24 cellular contexts compared by ENCODE assay signal in genomic region chr11:14082338-14082737, GRCh38.
DNase-seq lines count a peak whose midpoint lies in the region; ATAC-seq and TF ChIP-seq lines count a peak whose summit lies in the region.
"Had no signal": no experiment of that assay in that cellular context is flagged by ENCODE, and none has a peak within 500 bp of the region (broad histone marks: within the 10 kb centered on the region; RNA-seq: fewer than 3 reads in every experiment).

No MANE protein-coding gene starts in this region.

- intact Hi-C loops in left ventricle myocardium inferior (cut with micrococcal nuclease): no loop called here
- intact Hi-C loops in sigmoid colon (cut with DNase I): no loop called here

- no peak for TF ChIP-seq EP300 in sigmoid colon (IDR thresholded peaks at IDR 0.05)

- DNase-seq in AG20443 (ENCODE audit: low spot score) (peak; percentile 16), adipocyte (ENCODE audit: low read depth) (no peak), left ventricle myocardium inferior (no peak), sigmoid colon (no peak), iPS-NIHi7 (ENCODE audit: extremely low spot score) (no peak)
- no peak for DNase-seq in activated CD4-positive, alpha-beta T cell treated with anti-CD3 and anti-CD28 coated beads for 4 hours
- DNase-seq: activated CD4-positive, CD25-positive, alpha-beta regulatory T cell; activated CD8-positive, alpha-beta T cell treated with anti-CD3 and anti-CD28 coated beads for 36 hours; activated naive CD4-positive, alpha-beta T cell treated with anti-CD3 and anti-CD28 coated beads, Interleukin-2, amount 10 ng/mL, durations not matched to agents 7 days and 5 days; activated T-cell treated with anti-CD3 and anti-CD28 coated beads, Interleukin-2, amount 50 U/mL, for 24 hours; C1 segment of cervical spinal cord; left colon; NCI-H2171 treated with DMSO at 0.1 percent for 48 hours; PC-3; SK-N-SH; stimulated activated naive CD4-positive, alpha-beta T cell treated with Interleukin-2 at 50 U/mL for 16 hours; T-helper 9 cell; trophoblast cell had no signal

- peak overlapping the region; percentile 11 for H3K4me3 ChIP-seq in adipocyte (ENCODE audit: low read length)
- H3K4me3 ChIP-seq in left ventricle myocardium inferior: no peak overlapping the region
- no peak overlapping the region for H3K4me3 ChIP-seq in sigmoid colon
- H3K4me3 ChIP-seq: A549, coronary artery, GM23338 had no signal

- no peak for TF ChIP-seq POLR2A in sigmoid colon (IDR thresholded peaks at IDR 0.05)

- H3K27me3 ChIP-seq in adipocyte (replicated peaks; ENCODE audit: control insufficient read depth, insufficient read depth, low read length) (no peaks in the 10 kb centered on the region), left ventricle myocardium inferior (ENCODE audit: low read depth) (peaks cover 49% of the 10 kb centered on the region), sigmoid colon (no peaks in the 10 kb centered on the region)

- H3K27ac ChIP-seq in left ventricle myocardium inferior (replicated peaks): peak overlapping the region; percentile 60
- peak overlapping the region; percentile 0 to 44 (median 39) for H3K27ac ChIP-seq in sigmoid colon
- H3K27ac ChIP-seq: A549, foreskin keratinocyte had no signal

- H3K9ac ChIP-seq in adipocyte (ENCODE audit: low read length): peak overlapping the region; percentile 21
- H3K9ac ChIP-seq: SK-N-SH had no signal

- no peak for TF ChIP-seq CTCF in left ventricle myocardium inferior (IDR thresholded peaks at IDR 0.05; ENCODE audit: borderline replicate concordance)
- no peak for TF ChIP-seq CTCF in sigmoid colon (IDR thresholded peaks at IDR 0.05)

- 60 to 63% methylated on average over 5 of the region's 5 CpGs for WGBS in sigmoid colon, 2 donors

- H3K36me3 ChIP-seq in adipocyte (ENCODE audit: control insufficient read depth, insufficient read depth, low read length, severe bottlenecking): peaks cover 15% of the 10 kb centered on the region
- no peaks in the 10 kb centered on the region for H3K36me3 ChIP-seq in left ventricle myocardium inferior
- H3K36me3 ChIP-seq in sigmoid colon: no peaks in the 10 kb centered on the region

- H3K4me1 ChIP-seq in adipocyte (ENCODE audit: control insufficient read depth, insufficient read depth, low read length) (peaks cover 28% of the 10 kb centered on the region), left ventricle myocardium inferior (no peaks in the 10 kb centered on the region), sigmoid colon (no peaks in the 10 kb centered on the region)
- H3K4me1 ChIP-seq: A549, foreskin keratinocyte had no signal

- ATAC-seq in GM18858 (IDR thresholded peaks at IDR 0.05; ENCODE audit: unreplicated experiment) (no peak), HG03432 (IDR thresholded peaks at IDR 0.05; ENCODE audit: unreplicated experiment) (no peak)
- ATAC-seq: A549; activated CD8-positive, alpha-beta T cell treated with anti-CD3 and anti-CD28 coated beads for 36 hours; foreskin keratinocyte; GM23338; left colon; PC-3 had no signal

- H3K9me3 ChIP-seq in adipocyte (ENCODE audit: control insufficient read depth, low read length): no peaks in the 10 kb centered on the region
- peaks cover 12% of the 10 kb centered on the region for H3K9me3 ChIP-seq in left ventricle myocardium inferior (replicated peaks)
- no peaks in the 10 kb centered on the region for H3K9me3 ChIP-seq in sigmoid colon
- H3K9me3 ChIP-seq: SK-N-SH had no signal
